Comparison of ENCODE assay signal across 10 cellular contexts in the genomic region with DNA sequence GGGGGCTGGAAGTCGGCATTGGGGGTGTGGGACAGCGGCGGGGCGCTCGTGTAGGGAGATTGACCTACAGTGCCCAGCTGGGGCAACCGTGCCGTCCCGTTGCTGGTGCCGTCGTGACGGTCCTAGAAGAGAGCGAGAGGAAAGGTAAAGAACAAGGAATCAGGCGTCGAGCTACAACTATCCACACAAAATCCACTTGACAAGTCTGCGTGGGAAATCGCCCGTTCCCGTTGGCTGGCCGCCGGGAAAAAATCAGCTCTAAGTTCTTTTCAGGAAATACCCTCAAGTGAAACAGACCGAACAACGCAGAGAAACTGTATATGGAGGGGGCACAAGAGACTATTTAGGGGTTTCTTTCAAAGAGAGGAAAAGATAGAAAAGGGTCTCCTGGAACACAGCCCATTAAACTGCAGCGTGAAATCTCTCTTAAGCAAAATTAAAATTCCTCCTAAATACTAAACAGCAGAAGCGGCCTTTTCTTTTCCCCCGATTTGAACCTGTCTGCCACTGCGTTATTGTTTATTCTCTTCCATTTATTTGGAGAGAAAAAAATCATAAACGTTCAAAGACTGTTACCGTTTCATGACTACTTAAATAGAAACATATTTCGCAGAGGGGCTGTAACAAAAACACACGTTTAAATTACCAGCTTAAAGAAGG. TPM values are rescaled to one million over a fixed set of nuclear protein-coding genes. Genes with fewer than 3 reads are reported as not detected.
DNase-seq lines count a peak whose midpoint lies in the region; ATAC-seq and TF ChIP-seq lines count a peak whose summit lies in the region.
"Had no signal": no experiment of that assay in that cellular context is flagged by ENCODE, and none has a peak within 500 bp of the region (broad histone marks: within the 10 kb centered on the region; RNA-seq: fewer than 3 reads in every experiment).

No MANE protein-coding gene starts in this region.

- peak overlapping the region; percentile 93 for H3K9ac ChIP-seq in SK-N-MC (ENCODE audit: insufficient read length)

- H3K36me3 Mint-ChIP-seq in activated CD4-positive, alpha-beta T cell treated with anti-CD3 and anti-CD28 coated beads, Interleukin-2, amount 10 ng/mL, durations not matched to agents 7 days and 5 days (ENCODE audit: low read depth) = peaks cover 30% of the 10 kb centered on the region
- peaks cover 37% of the 10 kb centered on the region for H3K36me3 Mint-ChIP-seq in stimulated activated effector memory CD8-positive, alpha-beta T cell treated with anti-CD3 and anti-CD28 coated beads, Interleukin-12 subunit alpha, Interleukin-12 subunit beta, amount 100 ng/mL, for 72 hours

- ATAC-seq in stimulated activated effector memory CD8-positive, alpha-beta T cell treated with anti-CD3 and anti-CD28 coated beads, Interleukin-12 subunit alpha, Interleukin-12 subunit beta, amount 100 ng/mL, for 72 hours = no peak
- ATAC-seq in GM19455 (IDR thresholded peaks at IDR 0.05; ENCODE audit: unreplicated experiment) = no peak
- ATAC-seq: left lobe of liver had no signal

- peaks cover 33% of the 10 kb centered on the region for H3K4me1 Mint-ChIP-seq in activated CD4-positive, alpha-beta T cell treated with anti-CD3 and anti-CD28 coated beads, Interleukin-2, amount 10 ng/mL, durations not matched to agents 7 days and 5 days
- peaks cover 53% of the 10 kb centered on the region for H3K4me1 Mint-ChIP-seq in stimulated activated effector memory CD8-positive, alpha-beta T cell treated with anti-CD3 and anti-CD28 coated beads, Interleukin-12 subunit alpha, Interleukin-12 subunit beta, amount 100 ng/mL, for 72 hours

- POLR2A ChIA-PET in activated CD4-positive, alpha-beta T cell treated with anti-CD3 and anti-CD28 coated beads, Interleukin-2, amount 10 ng/mL, durations not matched to agents 7 days and 5 days (lab: Charles Lee) = interaction anchor here (0.8 kb wide), 1 partner anchor 9 kb away, joined by 5 read pairs; no protein-coding TSS in a partner anchor

- H3K9me3 ChIP-seq in SK-N-MC (ENCODE audit: low read depth, low read length) = no peaks in the 10 kb centered on the region

- H3K36me3 ChIP-seq in SK-N-MC (ENCODE audit: insufficient read depth, low read length) = peaks cover 45% of the 10 kb centered on the region
- H3K36me3 ChIP-seq: BLaER1 treated with 17β-estradiol and CSF1 and Interleukin-3, amounts not matched to agents 10 nM and 100 nM had no signal

- H3K27ac Mint-ChIP-seq in activated CD4-positive, alpha-beta T cell treated with anti-CD3 and anti-CD28 coated beads, Interleukin-2, amount 10 ng/mL, durations not matched to agents 7 days and 5 days = no peak overlapping the region
- H3K27ac Mint-ChIP-seq in stimulated activated effector memory CD8-positive, alpha-beta T cell treated with anti-CD3 and anti-CD28 coated beads, Interleukin-12 subunit alpha, Interleukin-12 subunit beta, amount 100 ng/mL, for 72 hours = no peak overlapping the region

- peaks cover 18% of the 10 kb centered on the region for H3K9me3 Mint-ChIP-seq in activated CD4-positive, alpha-beta T cell treated with anti-CD3 and anti-CD28 coated beads, Interleukin-2, amount 10 ng/mL, durations not matched to agents 7 days and 5 days
- peaks cover 4% of the 10 kb centered on the region for H3K9me3 Mint-ChIP-seq in stimulated activated effector memory CD8-positive, alpha-beta T cell treated with anti-CD3 and anti-CD28 coated beads, Interleukin-12 subunit alpha, Interleukin-12 subunit beta, amount 100 ng/mL, for 72 hours

- no peak for DNase-seq in activated CD4-positive, alpha-beta T cell treated with anti-CD3 and anti-CD28 coated beads, Interleukin-2, amount 10 ng/mL, durations not matched to agents 7 days and 5 days
- DNase-seq in activated CD4-positive, alpha-beta T cell treated with anti-CD3 and anti-CD28 coated beads, Interleukin-2, amount 50 U/mL, for 4 hours = no peak
- DNase-seq in SK-N-MC (ENCODE audit: low read depth, low spot score) (no peak), fibroblast of pulmonary artery (ENCODE audit: low read depth) (no peak), NCI-H345 (lab: John Stamatoyannopoulos, UW) (no peak), COLO829 (ENCODE audit: low spot score) (no peak)
- no peak for DNase-seq in stimulated activated effector memory CD8-positive, alpha-beta T cell treated with anti-CD3 and anti-CD28 coated beads, Interleukin-12 subunit alpha, Interleukin-12 subunit beta, amount 100 ng/mL, for 72 hours (ENCODE audit: low spot score in 2 of 2)

- peak overlapping the region; percentile 78 for H3K4me3 Mint-ChIP-seq in activated CD4-positive, alpha-beta T cell treated with anti-CD3 and anti-CD28 coated beads, Interleukin-2, amount 10 ng/mL, durations not matched to agents 7 days and 5 days
- peak overlapping the region; percentile 92 for H3K4me3 Mint-ChIP-seq in stimulated activated effector memory CD8-positive, alpha-beta T cell treated with anti-CD3 and anti-CD28 coated beads, Interleukin-12 subunit alpha, Interleukin-12 subunit beta, amount 100 ng/mL, for 72 hours

- no peak for TF ChIP-seq CTCF in fibroblast of pulmonary artery (IDR thresholded peaks at IDR 0.05; ENCODE audit: low read length, missing control alignments)

- H3K27me3 Mint-ChIP-seq in activated CD4-positive, alpha-beta T cell treated with anti-CD3 and anti-CD28 coated beads, Interleukin-2, amount 10 ng/mL, durations not matched to agents 7 days and 5 days = peaks cover 93% of the 10 kb centered on the region

- CTCF ChIA-PET in activated CD4-positive, alpha-beta T cell treated with anti-CD3 and anti-CD28 coated beads, Interleukin-2, amount 10 ng/mL, durations not matched to agents 7 days and 5 days (lab: Charles Lee) = interaction anchor here (1.4 to 3.4 kb wide), 3 partner anchors 11 to 27 kb away, joined by 3 to 11 read pairs (median 4); no protein-coding TSS in a partner anchor

- H3K27ac ChIP-seq in SK-N-MC = peak overlapping the region; percentile 90
- H3K27ac ChIP-seq: BLaER1 treated with 17β-estradiol and CSF1 and Interleukin-3, amounts not matched to agents 10 nM and 100 nM had no signal

- H3K4me3 ChIP-seq in SK-N-MC (peak overlapping the region; percentile 89), fibroblast of pulmonary artery (replicated peaks; ENCODE audit: low read depth, low read length) (peak overlapping the region; percentile 72)

RNA-seq across cellular contexts. Expression of gene TFAP2A, which starts 4.5 kb away (rescaled TPM):
- total RNA-seq in activated CD4-positive, alpha-beta T cell treated with anti-CD3 and anti-CD28 coated beads, Interleukin-2, amount 10 ng/mL, durations not matched to agents 7 days and 5 days = not detected
